Comparison of ENCODE assay signal across 12 cellular contexts in the genomic region with DNA sequence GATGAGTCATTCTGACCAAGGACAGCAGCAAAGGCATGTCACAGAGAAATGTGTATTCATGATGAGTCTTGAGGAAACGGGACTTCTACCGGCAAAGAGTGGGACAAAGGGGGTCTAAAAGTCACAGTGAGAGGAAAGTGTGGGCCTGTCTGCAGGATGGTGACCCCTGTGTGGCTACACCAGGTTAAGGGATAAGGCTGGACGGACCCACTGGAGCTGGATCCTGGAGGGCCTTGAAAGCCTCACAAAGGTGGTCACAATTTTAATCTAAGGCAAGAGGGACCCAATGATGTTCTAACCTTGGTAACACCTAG.
DNase-seq lines count a peak whose midpoint lies in the region; ATAC-seq and TF ChIP-seq lines count a peak whose summit lies in the region.
"Had no signal": no experiment of that assay in that cellular context is flagged by ENCODE, and none has a peak within 500 bp of the region (broad histone marks: within the 10 kb centered on the region; RNA-seq: fewer than 3 reads in every experiment).

No MANE protein-coding gene starts in this region.

- H3K4me1 Mint-ChIP-seq in CD14-positive monocyte (peaks cover 23% of the 10 kb centered on the region), progenitor cell of endocrine pancreas (ENCODE audit: low read depth) (peaks cover 2% of the 10 kb centered on the region)
- H3K4me1 Mint-ChIP-seq: mesothelial cell of epicardium had no signal

- H2AFZ ChIP-seq in mammary epithelial cell (ENCODE audit: low read depth, low read length): no peak overlapping the region

- no peaks in the 10 kb centered on the region for H3K27me3 Mint-ChIP-seq in CD14-positive monocyte (ENCODE audit: low read depth in 3 of 3)
- no peaks in the 10 kb centered on the region for H3K27me3 Mint-ChIP-seq in progenitor cell of endocrine pancreas
- H3K27me3 Mint-ChIP-seq: CD4-positive, alpha-beta memory T cell had no signal

- no peak overlapping the region for H3K4me3 ChIP-seq in HL-60 (replicated peaks; ENCODE audit: insufficient read depth, low read length)
- H3K4me3 ChIP-seq in mammary epithelial cell (replicated peaks in 1 of 3; ENCODE audit: insufficient read depth in 1 of 3, low read depth in 2 of 3, low read length in 3 of 3): no peak overlapping the region

- H3K4me1 ChIP-seq in mammary epithelial cell (ENCODE audit: insufficient read depth, low read length): peaks cover 22% of the 10 kb centered on the region

- no peak for ATAC-seq in HG03571 (IDR thresholded peaks at IDR 0.05; ENCODE audit: unreplicated experiment)
- no peak for ATAC-seq in HG02571 (IDR thresholded peaks at IDR 0.05; ENCODE audit: unreplicated experiment)

- TF ChIP-seq CTCF in CD14-positive monocyte (IDR thresholded peaks at IDR 0.05) (no peak), HL-60 (IDR thresholded peaks at IDR 0.05; ENCODE audit: insufficient read depth, low read length) (no peak), mammary epithelial cell (conservative IDR thresholded peaks at IDR 0.05 in 1 of 2, IDR thresholded peaks at IDR 0.05 in 1 of 2; ENCODE audit: extremely low read depth in 1 of 2, insufficient read depth in 1 of 2, low read depth in 1 of 2, low read length in 2 of 2) (no peak), progenitor cell of endocrine pancreas (IDR thresholded peaks at IDR 0.05; ENCODE audit: unreplicated experiment) (no peak)

- H3K4me3 Mint-ChIP-seq in CD14-positive monocyte (no peak overlapping the region), progenitor cell of endocrine pancreas (ENCODE audit: low read depth) (no peak overlapping the region)
- H3K4me3 Mint-ChIP-seq: CD4-positive, alpha-beta memory T cell; mesothelial cell of epicardium had no signal

- peak overlapping the region; percentile 34 for H3K27ac ChIP-seq in HL-60 (replicated peaks)
- H3K27ac ChIP-seq in mammary epithelial cell (ENCODE audit: insufficient read depth, low read depth, low read length): peak overlapping the region; percentile 8

- H3K9ac ChIP-seq in mammary epithelial cell (ENCODE audit: insufficient read depth, low read length): no peak overlapping the region

- WGBS in mammary epithelial cell (ENCODE audit: low coverage, missing lambda C conversion rate): 33% methylated on average over 3 of the region's 3 CpGs

- CTCF ChIA-PET in mammary epithelial cell (lab: Charles Lee; ENCODE audit: low non-redundant PET): no interaction called here

- no TSS peak for BruUV-seq in mammary epithelial cell (replicated peaks; lab: Mats Ljungman, UMichigan)

- dilution Hi-C loops in mammary epithelial cell (cut with HindIII; ENCODE audit: low sequenced_read_pairs): no loop called here

- intact Hi-C loops in CD14-positive monocyte (cut with micrococcal nuclease): no loop called here
- intact Hi-C loops in mammary epithelial cell (cut with micrococcal nuclease): no loop called here

- H3K27ac Mint-ChIP-seq in CD14-positive monocyte: peak overlapping the region; percentile 81 to 93 (median 90)
- H3K27ac Mint-ChIP-seq in progenitor cell of endocrine pancreas: peak overlapping the region; percentile 74
- H3K27ac Mint-ChIP-seq: mesothelial cell of epicardium had no signal

- in situ Hi-C loops in mammary epithelial cell (cut with MboI; ENCODE audit: low sequenced_read_pairs in 2 of 2): no loop called here

- H3K27me3 ChIP-seq in HL-60 (ENCODE audit: insufficient read depth, poor library complexity, severe bottlenecking) (no peaks in the 10 kb centered on the region), mammary epithelial cell (ENCODE audit: insufficient read depth, low read length) (no peaks in the 10 kb centered on the region)

- no peaks in the 10 kb centered on the region for H4K20me1 ChIP-seq in mammary epithelial cell (ENCODE audit: insufficient read depth, low read length)

- DNase-seq in CD14-positive monocyte (ENCODE audit: low spot score): no peak
- DNase-seq in HL-60 (ENCODE audit: low read depth in 1 of 2, low spot score in 1 of 2): no peak
- DNase-seq in mammary epithelial cell: no peak
- no peak for DNase-seq in progenitor cell of endocrine pancreas (ENCODE audit: low spot score, unreplicated experiment)
- DNase-seq in AG08395 (ENCODE audit: low spot score): no peak
- no peak for DNase-seq in NCI-H2081 (lab: John Stamatoyannopoulos, UW)
- DNase-seq: CD4-positive, alpha-beta memory T cell; NCI-H2081 treated with DMSO at 0.1 percent for 48 hours; stimulated activated CD4-positive, alpha-beta T cell treated with anti-CD3 and anti-CD28 coated beads, Interleukin-2, amount 100 ng/mL, for 48 hours had no signal

- H3K36me3 ChIP-seq in mammary epithelial cell (ENCODE audit: insufficient read depth, low read length): peaks cover 15% of the 10 kb centered on the region

- H3K4me2 ChIP-seq in mammary epithelial cell (ENCODE audit: insufficient read depth, low read depth, low read length): peak overlapping the region; percentile 63

- H3K9me3 ChIP-seq in mammary epithelial cell (replicated peaks; ENCODE audit: insufficient read depth, low read length): no peaks in the 10 kb centered on the region

- H3K36me3 Mint-ChIP-seq in CD14-positive monocyte (peaks cover 72 to 77% of the 10 kb centered on the region in 2 donors), progenitor cell of endocrine pancreas (ENCODE audit: insufficient read depth) (peaks cover 29% of the 10 kb centered on the region)

- H3K9me3 Mint-ChIP-seq in CD14-positive monocyte: no peaks in the 10 kb centered on the region
- H3K9me3 Mint-ChIP-seq in progenitor cell of endocrine pancreas (ENCODE audit: low read depth): no peaks in the 10 kb centered on the region
- H3K9me3 Mint-ChIP-seq: CD4-positive, alpha-beta memory T cell; mesothelial cell of epicardium had no signal

- no peaks in the 10 kb centered on the region for H3K79me2 ChIP-seq in mammary epithelial cell (ENCODE audit: insufficient read depth, low read length)
